ENCODE assay signal across 14 cellular contexts in the genomic region with DNA sequence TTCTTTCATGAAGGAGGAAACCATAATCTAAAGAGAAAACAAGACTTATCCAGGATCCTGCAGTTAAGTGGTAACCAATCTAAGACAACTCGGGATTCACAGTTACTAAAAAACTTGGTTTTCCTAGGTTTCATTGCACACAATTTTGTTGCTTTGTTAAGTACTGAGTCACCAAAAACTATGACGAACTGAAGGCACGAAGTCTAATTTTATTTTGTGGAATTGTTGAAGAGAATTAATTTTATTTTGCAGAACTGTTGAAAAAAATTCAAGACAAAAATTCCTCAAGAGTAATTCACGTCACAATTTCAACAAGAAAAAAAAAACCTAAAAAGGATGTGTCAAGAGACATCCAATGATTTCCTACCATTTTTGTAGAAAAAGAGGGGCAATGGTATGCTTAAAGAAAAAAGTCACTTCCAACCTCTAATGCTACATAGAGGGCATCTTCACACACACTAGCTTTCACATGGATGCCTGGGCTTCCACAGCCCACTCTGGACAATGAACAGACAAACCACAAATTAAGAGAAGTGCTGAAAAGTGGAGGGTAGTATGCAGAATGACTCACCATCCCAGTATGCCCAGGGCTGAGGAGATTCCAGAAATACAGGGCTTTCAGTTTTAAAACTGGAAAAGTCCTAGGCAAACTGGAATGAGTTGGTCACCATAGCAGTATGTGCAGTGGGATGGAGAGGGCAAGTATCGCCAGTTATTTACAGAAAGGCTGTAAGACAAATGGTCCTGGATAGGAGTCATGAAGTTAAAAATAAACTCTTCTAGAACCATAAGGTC. TPM values are rescaled to one million over a fixed set of nuclear protein-coding genes. Genes with fewer than 3 reads are reported as not detected.
DNase-seq lines count a peak whose midpoint lies in the region; ATAC-seq and TF ChIP-seq lines count a peak whose summit lies in the region.
"Had no signal": no experiment of that assay in that cellular context is flagged by ENCODE, and none has a peak within 500 bp of the region (broad histone marks: within the 10 kb centered on the region; RNA-seq: fewer than 3 reads in every experiment).

No MANE protein-coding gene starts in this region.

- no peaks in the 10 kb centered on the region for H3K36me3 Mint-ChIP-seq in Calu3 (ENCODE audit: insufficient read depth, unreplicated experiment)
- H3K36me3 Mint-ChIP-seq in glutamatergic neuron (ENCODE audit: unreplicated experiment) = no peaks in the 10 kb centered on the region
- H3K36me3 Mint-ChIP-seq in T-helper 2 cell treated with Interferon-gamma antibody and Interleukin-4, amounts not matched to agents 5 μg/mL and 100 μg/mL, for 36 hours (ENCODE audit: low read depth) = no peaks in the 10 kb centered on the region

- H3K9me3 Mint-ChIP-seq in Calu3 (ENCODE audit: low read depth, unreplicated experiment) (no peaks in the 10 kb centered on the region), glutamatergic neuron (ENCODE audit: unreplicated experiment) (no peaks in the 10 kb centered on the region)
- H3K9me3 Mint-ChIP-seq in T-helper 2 cell treated with Interferon-gamma antibody and Interleukin-4, amounts not matched to agents 5 μg/mL and 100 μg/mL, for 36 hours = no peaks in the 10 kb centered on the region
- H3K9me3 Mint-ChIP-seq: brain had no signal

- in situ Hi-C loops in G401 (cut with HindIII; ENCODE audit: low sequenced_read_pairs) = no loop called here

- ATAC-seq in omental fat pad (ENCODE audit: low FRiP score) = peak; percentile 64
- ATAC-seq in HG02840 (IDR thresholded peaks at IDR 0.05; ENCODE audit: low FRiP score, unreplicated experiment) = no peak

- H3K4me3 Mint-ChIP-seq in Calu3 (ENCODE audit: low read depth, unreplicated experiment) (no peak overlapping the region), glutamatergic neuron (ENCODE audit: unreplicated experiment) (no peak overlapping the region)
- no peak overlapping the region for H3K4me3 Mint-ChIP-seq in T-helper 2 cell treated with Interferon-gamma antibody and Interleukin-4, amounts not matched to agents 5 μg/mL and 100 μg/mL, for 36 hours
- H3K4me3 Mint-ChIP-seq: brain had no signal

- H3K4me1 Mint-ChIP-seq in Calu3 (ENCODE audit: low read depth, unreplicated experiment) (peaks cover 31% of the 10 kb centered on the region), glutamatergic neuron (ENCODE audit: low read depth, unreplicated experiment) (peaks cover 37% of the 10 kb centered on the region)
- H3K4me1 Mint-ChIP-seq in T-helper 2 cell treated with Interferon-gamma antibody and Interleukin-4, amounts not matched to agents 5 μg/mL and 100 μg/mL, for 36 hours (ENCODE audit: low read depth) = no peaks in the 10 kb centered on the region

- H3K4me3 ChIP-seq in epithelial cell of esophagus (ENCODE audit: low read length) = no peak overlapping the region
- H3K4me3 ChIP-seq: skin epidermis had no signal

- intact Hi-C loops in Calu3 (cut with micrococcal nuclease; ENCODE audit: unreplicated experiment) = no loop called here

- DNase-seq in Calu3 (peak; percentile 20), NCI-H226 (peak; percentile 93), epithelial cell of esophagus (ENCODE audit: low read depth) (peak; percentile 43), omental fat pad (ENCODE audit: low spot score) (no peak), G401 (ENCODE audit: low spot score) (no peak), glutamatergic neuron (no peak)
- no peak for DNase-seq in T-helper 2 cell treated with Interferon-gamma antibody and Interleukin-4, amounts not matched to agents 5 μg/mL and 100 μg/mL, for 36 hours (ENCODE audit: low spot score)
- DNase-seq: DND-41, midbrain, NCI-H526, T-helper 2 cell had no signal

- H3K27ac Mint-ChIP-seq in Calu3 (ENCODE audit: unreplicated experiment) (no peak overlapping the region), glutamatergic neuron (ENCODE audit: unreplicated experiment) (no peak overlapping the region)
- H3K27ac Mint-ChIP-seq in T-helper 2 cell treated with Interferon-gamma antibody and Interleukin-4, amounts not matched to agents 5 μg/mL and 100 μg/mL, for 36 hours = no peak overlapping the region

- no TSS peak for BruUV-seq in Calu3 (replicated peaks; lab: Mats Ljungman, UMichigan)

- TF ChIP-seq CTCF in Calu3 (IDR thresholded peaks at IDR 0.05; ENCODE audit: unreplicated experiment) (no peak), epithelial cell of esophagus (IDR thresholded peaks at IDR 0.05; ENCODE audit: insufficient read depth, low read depth, low read length, missing control alignments) (no peak), omental fat pad (IDR thresholded peaks at IDR 0.05) (no peak), glutamatergic neuron (IDR thresholded peaks at IDR 0.05; ENCODE audit: partially characterized antibody, unreplicated experiment) (no peak)

- CTCF ChIA-PET in Calu3 (lab: Charles Lee) = no interaction called here

- H3K27me3 Mint-ChIP-seq in Calu3 (ENCODE audit: unreplicated experiment) (no peaks in the 10 kb centered on the region), glutamatergic neuron (ENCODE audit: unreplicated experiment) (peaks cover 1% of the 10 kb centered on the region)
- no peaks in the 10 kb centered on the region for H3K27me3 Mint-ChIP-seq in T-helper 2 cell treated with Interferon-gamma antibody and Interleukin-4, amounts not matched to agents 5 μg/mL and 100 μg/mL, for 36 hours (ENCODE audit: low read depth)
- H3K27me3 Mint-ChIP-seq: brain had no signal

RNA-seq across cellular contexts. Expression of a gene that starts 29.2 kb away (rescaled TPM):
- total RNA-seq in Calu3 (2022) = 84.0 and 123 TPM in 2 replicates
- total RNA-seq in omental fat pad = 100 to 1,000 TPM in 3 of 4 donors, 10 to 100 TPM in 1; 35.3 to 180 (median 107) TPM
- total RNA-seq in G401 (2014; rRNA removed; shearing (Covaris generic)) = 0.17 TPM in 1 of 2 replicates, not detected in the other
- total RNA-seq in glutamatergic neuron (ENCODE audit: unreplicated experiment) = 45.6 TPM

Comparison
In these comparisons a context has a peak if more than half of its experiments do, and no peak if none do; other contexts are left out.
1. DNase-seq: peak in Calu3 (single experiment), NCI-H226 (single experiment) and epithelial cell of esophagus (single experiment); none in omental fat pad (single experiment), G401 (single experiment), glutamatergic neuron (single experiment) and T-helper 2 cell treated with Interferon-gamma antibody and Interleukin-4, amounts not matched to agents 5 μg/mL and 100 μg/mL, for 36 hours (single experiment).
2. RNA of a gene that starts 29.2 kb away (total RNA-seq): 84.0 to 123 TPM in Calu3, 35.3 to 180 TPM in omental fat pad and 45.6 TPM in glutamatergic neuron (single experiment); 0.17 TPM in G401; every median in the first group is over 10 times any median in the second.